ENCODE assay signal across 8 cellular contexts in the genomic region with DNA sequence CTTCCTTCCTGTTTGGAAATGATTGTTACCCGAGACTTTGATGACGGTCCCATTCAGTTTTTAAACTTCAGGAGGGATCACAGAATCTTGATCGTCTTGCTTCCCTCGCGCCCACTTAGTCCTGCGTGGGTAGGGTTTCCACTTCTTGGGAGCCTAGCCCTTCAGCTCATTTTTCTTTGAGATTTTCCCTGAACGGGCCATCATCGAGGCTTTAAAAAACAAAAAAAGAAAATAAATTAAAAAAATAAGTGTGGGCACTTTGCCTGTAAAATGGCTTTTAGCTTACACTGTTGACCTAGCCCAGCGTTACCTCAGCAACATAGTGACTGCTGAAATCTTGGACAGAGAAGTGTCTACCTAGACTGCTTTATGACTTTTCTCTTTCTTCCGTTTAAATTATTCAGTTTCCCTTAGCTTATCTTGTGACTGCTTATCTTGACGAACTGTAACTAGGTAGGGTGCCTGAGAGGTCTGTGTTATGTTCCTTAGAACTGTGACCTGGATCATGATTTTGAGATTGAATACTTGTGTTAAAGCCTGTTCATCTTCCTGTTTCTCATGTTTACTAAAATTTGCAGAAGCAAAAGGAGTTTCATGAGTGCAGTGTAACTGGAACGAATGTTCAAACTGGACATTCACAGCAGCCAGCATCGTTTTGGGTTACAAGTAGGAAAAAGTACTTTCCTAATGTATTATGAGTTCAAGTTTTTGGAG. TPM values are rescaled to one million over a fixed set of nuclear protein-coding genes. Genes with fewer than 3 reads are reported as not detected.
DNase-seq lines count a peak whose midpoint lies in the region; TF ChIP-seq lines count a peak whose summit lies in the region.

No MANE protein-coding gene starts in this region.

- DNase-seq in activated CD4-positive, alpha-beta T cell treated with anti-CD3 and anti-CD28 coated beads, Interleukin-2, amount 10 ng/mL, durations not matched to agents 24 days and 14 days: no peak
- DNase-seq in activated CD4-positive, alpha-beta T cell treated with anti-CD3 and anti-CD28 coated beads, Interleukin-2, amount 50 U/mL, for 48 hours: no peak
- peak; percentile 66 for DNase-seq in KBM-7
- DNase-seq in activated naive CD8-positive, alpha-beta T cell treated with anti-CD3 and anti-CD28 coated beads for 36 hours: no peak
- no peak for DNase-seq in left ventricle myocardium inferior
- DNase-seq in retinal pigment epithelial cell (ENCODE audit: low read depth): no peak
- DNase-seq in NCI-H187 (lab: John Stamatoyannopoulos, UW): no peak
- DNase-seq in GM13976 (ENCODE audit: low spot score): no peak

- peaks cover 16% of the 10 kb centered on the region for H3K36me3 Mint-ChIP-seq in activated CD4-positive, alpha-beta T cell treated with anti-CD3 and anti-CD28 coated beads, Interleukin-2, amount 10 ng/mL, durations not matched to agents 24 days and 14 days (ENCODE audit: low read depth)
- peaks cover 7% of the 10 kb centered on the region for H3K36me3 Mint-ChIP-seq in activated naive CD8-positive, alpha-beta T cell treated with anti-CD3 and anti-CD28 coated beads for 36 hours

- TF ChIP-seq CTCF in left ventricle myocardium inferior (IDR thresholded peaks at IDR 0.05; ENCODE audit: borderline replicate concordance) (no peak), retinal pigment epithelial cell (conservative IDR thresholded peaks at IDR 0.05; ENCODE audit: low read depth, low read length) (no peak), GM13976 (IDR thresholded peaks at IDR 0.05; ENCODE audit: borderline replicate concordance, control extremely low read depth, extremely low read depth, insufficient read depth, missing control alignments) (no peak)

- H3K36me3 ChIP-seq in left ventricle myocardium inferior: no peaks in the 10 kb centered on the region

- intact Hi-C loops in activated CD4-positive, alpha-beta T cell treated with anti-CD3 and anti-CD28 coated beads, Interleukin-2, amount 10 ng/mL, durations not matched to agents 24 days and 14 days (cut with micrococcal nuclease): loop anchor here (1.0 to 5.0 kb wide), 2 partner anchors 9 to 196 kb away; partner anchors contain the start of genes NFAT5 and NOB1
- intact Hi-C loops in left ventricle myocardium inferior (cut with micrococcal nuclease): no loop called here

- H3K4me1 ChIP-seq in left ventricle myocardium inferior: peaks cover 21% of the 10 kb centered on the region

- no peaks in the 10 kb centered on the region for H3K27me3 Mint-ChIP-seq in activated CD4-positive, alpha-beta T cell treated with anti-CD3 and anti-CD28 coated beads, Interleukin-2, amount 10 ng/mL, durations not matched to agents 24 days and 14 days
- peaks cover 3% of the 10 kb centered on the region for H3K27me3 Mint-ChIP-seq in activated naive CD8-positive, alpha-beta T cell treated with anti-CD3 and anti-CD28 coated beads for 36 hours

- no peaks in the 10 kb centered on the region for H3K27me3 ChIP-seq in left ventricle myocardium inferior (ENCODE audit: low read depth)

- H3K4me3 Mint-ChIP-seq in activated CD4-positive, alpha-beta T cell treated with anti-CD3 and anti-CD28 coated beads, Interleukin-2, amount 10 ng/mL, durations not matched to agents 24 days and 14 days: peak overlapping the region; percentile 94
- H3K4me3 Mint-ChIP-seq in activated naive CD8-positive, alpha-beta T cell treated with anti-CD3 and anti-CD28 coated beads for 36 hours: peak overlapping the region; percentile 93

- peak overlapping the region; percentile 95 for H3K27ac Mint-ChIP-seq in activated CD4-positive, alpha-beta T cell treated with anti-CD3 and anti-CD28 coated beads, Interleukin-2, amount 10 ng/mL, durations not matched to agents 24 days and 14 days
- H3K27ac Mint-ChIP-seq in activated naive CD8-positive, alpha-beta T cell treated with anti-CD3 and anti-CD28 coated beads for 36 hours: peak overlapping the region; percentile 92

- no peaks in the 10 kb centered on the region for H3K9me3 ChIP-seq in left ventricle myocardium inferior (replicated peaks)

- H3K9me3 Mint-ChIP-seq in activated CD4-positive, alpha-beta T cell treated with anti-CD3 and anti-CD28 coated beads, Interleukin-2, amount 10 ng/mL, durations not matched to agents 24 days and 14 days: no peaks in the 10 kb centered on the region
- H3K9me3 Mint-ChIP-seq in activated naive CD8-positive, alpha-beta T cell treated with anti-CD3 and anti-CD28 coated beads for 36 hours: no peaks in the 10 kb centered on the region

- in situ Hi-C loops in KBM-7 (cut with MboI; ENCODE audit: low pct_unique_long_range_greater_than_20kb, low sequenced_read_pairs): no loop called here
- in situ Hi-C loops in GM13976 (cut with MboI; ENCODE audit: low sequenced_read_pairs, unreplicated experiment): no loop called here

- peaks cover 26% of the 10 kb centered on the region for H3K4me1 Mint-ChIP-seq in activated CD4-positive, alpha-beta T cell treated with anti-CD3 and anti-CD28 coated beads, Interleukin-2, amount 10 ng/mL, durations not matched to agents 24 days and 14 days
- H3K4me1 Mint-ChIP-seq in activated naive CD8-positive, alpha-beta T cell treated with anti-CD3 and anti-CD28 coated beads for 36 hours: peaks cover 25% of the 10 kb centered on the region

- H3K27ac ChIP-seq in left ventricle myocardium inferior (replicated peaks): peak overlapping the region; percentile 89

- H3K4me3 ChIP-seq in left ventricle myocardium inferior (peak overlapping the region; percentile 86), retinal pigment epithelial cell (ENCODE audit: low read length) (peak overlapping the region; percentile 94)

RNA-seq across cellular contexts. Expression of gene WWP2, which starts 0.9 kb away (rescaled TPM):
- total RNA-seq in activated CD4-positive, alpha-beta T cell treated with anti-CD3 and anti-CD28 coated beads, Interleukin-2, amount 10 ng/mL, durations not matched to agents 24 days and 14 days: 51.7 and 57.5 TPM in 2 replicates
- 10 to 100 TPM; 32.1 to 35.3 TPM for total RNA-seq in activated naive CD8-positive, alpha-beta T cell treated with anti-CD3 and anti-CD28 coated beads for 36 hours
- 21.3 TPM for total RNA-seq in left ventricle myocardium inferior

RNA-seq across cellular contexts. Expression of gene NOB1, which starts 8.3 kb away (rescaled TPM):
- total RNA-seq in activated CD4-positive, alpha-beta T cell treated with anti-CD3 and anti-CD28 coated beads, Interleukin-2, amount 10 ng/mL, durations not matched to agents 24 days and 14 days: 127 and 129 TPM in 2 replicates
- 100 to 1,000 TPM; 152 to 165 TPM for total RNA-seq in activated naive CD8-positive, alpha-beta T cell treated with anti-CD3 and anti-CD28 coated beads for 36 hours
- 14.7 TPM for total RNA-seq in left ventricle myocardium inferior

RNA-seq across cellular contexts. Expression of gene NQO1, which starts 36.6 kb away (rescaled TPM):
- 9.2 and 9.8 TPM in 2 replicates for total RNA-seq in activated CD4-positive, alpha-beta T cell treated with anti-CD3 and anti-CD28 coated beads, Interleukin-2, amount 10 ng/mL, durations not matched to agents 24 days and 14 days
- total RNA-seq in activated naive CD8-positive, alpha-beta T cell treated with anti-CD3 and anti-CD28 coated beads for 36 hours: 10 to 100 TPM in 1 of 2 experiments, 1 to 10 TPM in 1; 9.9 to 11.3 TPM
- 22.7 TPM for total RNA-seq in left ventricle myocardium inferior
